8 cellular contexts compared by ENCODE assay signal in genomic region chr16:84820305-84820684, GRCh38. TPM values are rescaled to one million over a fixed set of nuclear protein-coding genes. Genes with fewer than 3 reads are reported as not detected.
A peak's percentile ranks its signal among the peaks of the same experiment; 100 is the strongest.
DNase-seq lines count a peak whose midpoint lies in the region; ATAC-seq and TF ChIP-seq lines count a peak whose summit lies in the region.

No MANE protein-coding gene starts in this region.

- in situ Hi-C loops in G401 (cut with HindIII; ENCODE audit: low sequenced_read_pairs) (no loop called here), gastrocnemius medialis (cut with MboI; ENCODE audit: low sequenced_read_pairs in 4 of 4) (no loop called here)

- H3K4me3 ChIP-seq in right atrium auricular region (peak overlapping the region; percentile 46 to 67), gastrocnemius medialis (peak overlapping the region; percentile 58 to 71 (median 62))

- intact Hi-C loops in gastrocnemius medialis (cut with DNase I; ENCODE audit: low total_unique reads), result no loop called here

- peak overlapping the region; percentile 76 to 85 for H3K27ac ChIP-seq in right atrium auricular region
- peak overlapping the region; percentile 57 to 80 (median 77) for H3K27ac ChIP-seq in gastrocnemius medialis

- TF ChIP-seq CTCF in right atrium auricular region (IDR thresholded peaks at IDR 0.05), result no peak
- TF ChIP-seq CTCF in gastrocnemius medialis (IDR thresholded peaks at IDR 0.05 in 4 of 5, conservative IDR thresholded peaks at IDR 0.05 in 1 of 5), result no peak

- ATAC-seq in gastrocnemius medialis, result no peak
- no peak for ATAC-seq in HG02884 (IDR thresholded peaks at IDR 0.05; ENCODE audit: unreplicated experiment)
- ATAC-seq in HG02678 (IDR thresholded peaks at IDR 0.05; ENCODE audit: unreplicated experiment), result no peak

- H3K9me3 ChIP-seq in right atrium auricular region (no peaks in the 10 kb centered on the region), gastrocnemius medialis (no peaks in the 10 kb centered on the region)

- H3K36me3 ChIP-seq in right atrium auricular region (no peaks in the 10 kb centered on the region), gastrocnemius medialis (no peaks in the 10 kb centered on the region)

- peak; percentile 15 for DNase-seq in G401 (ENCODE audit: low spot score)
- peak; percentile 37 for DNase-seq in SW480 (ENCODE audit: low spot score)
- DNase-seq in right atrium auricular region (ENCODE audit: low spot score), result no peak
- DNase-seq in gastrocnemius medialis, result no peak
- DNase-seq in UCSD-AML1 (lab: John Stamatoyannopoulos, UW; ENCODE audit: unreplicated experiment), result no peak
- DNase-seq in NCI-H446 (lab: John Stamatoyannopoulos, UW), result no peak

- no peak for TF ChIP-seq POLR2A in gastrocnemius medialis (IDR thresholded peaks at IDR 0.05)

- H3K4me1 ChIP-seq in right atrium auricular region, result peaks cover 0 to 20% of the 10 kb centered on the region in 2 donors
- H3K4me1 ChIP-seq in gastrocnemius medialis, result peaks cover 5 to 11% of the 10 kb centered on the region in 2 donors

- H3K27me3 ChIP-seq in right atrium auricular region (no peaks in the 10 kb centered on the region), gastrocnemius medialis (peaks cover 11 to 26% (median 23%) of the 10 kb centered on the region in 3 donors)

RNA-seq across cellular contexts. Expression of gene CRISPLD2, which starts 0.5 kb away (rescaled TPM):
- total RNA-seq in G401 (2014; rRNA removed; shearing (Covaris generic)), result 0.03 TPM in 1 of 2 replicates, not detected in the other
- total RNA-seq in right atrium auricular region (10 to 100 TPM; 58.4 to 76.4 TPM), gastrocnemius medialis (10 to 100 TPM; 26.1 to 50.1 (median 39.0) TPM)

Comparison
In these comparisons a context has a peak if more than half of its experiments do, and no peak if none do; other contexts are left out.
1. DNase-seq: peak in G401 (single experiment) and SW480 (single experiment); none in right atrium auricular region (single experiment), gastrocnemius medialis (0 of 2), UCSD-AML1 (single experiment) and NCI-H446 (0 of 2).
2. RNA of gene CRISPLD2, which starts 0.5 kb away (total RNA-seq): 58.4 to 76.4 TPM in right atrium auricular region and 26.1 to 50.1 TPM in gastrocnemius medialis; 0.03 TPM in G401; every median in the first group is over 10 times any median in the second.